In the genomic region with DNA sequence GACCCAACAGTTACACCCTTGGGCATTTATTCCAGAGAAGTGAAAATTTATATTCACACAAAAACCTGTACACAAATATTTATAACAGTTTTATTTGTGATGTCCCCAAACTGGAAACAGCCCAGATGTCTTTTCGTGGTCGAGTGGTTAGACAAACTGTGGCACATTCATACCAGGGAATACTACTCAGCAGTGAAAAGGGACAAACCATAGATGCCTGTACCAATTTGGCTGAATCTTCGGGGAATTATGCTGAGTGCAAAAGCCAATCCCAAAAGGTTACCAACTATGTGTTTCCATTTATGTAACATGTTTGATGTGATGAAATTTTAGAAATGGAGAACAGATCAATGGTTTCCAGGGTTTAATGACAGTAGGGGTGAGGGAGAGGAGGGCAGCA, we compare ENCODE assay signal across 26 cellular contexts.
DNase-seq lines count a peak whose midpoint lies in the region; ATAC-seq, FAIRE-seq and TF ChIP-seq lines count a peak whose summit lies in the region.
"Had no signal": no experiment of that assay in that cellular context is flagged by ENCODE, and none has a peak within 500 bp of the region (broad histone marks: within the 10 kb centered on the region; RNA-seq: fewer than 3 reads in every experiment).

No MANE protein-coding gene starts in this region.

- no peak overlapping the region for H3K9ac ChIP-seq in K562 (ENCODE audit: insufficient read depth in 1 of 2, low read depth in 2 of 2, low read length in 2 of 2)
- H3K9ac ChIP-seq: BLaER1 had no signal

- H3K36me3 ChIP-seq in K562 (ENCODE audit: control insufficient read depth, insufficient read depth, low read length) (no peaks in the 10 kb centered on the region), gastrocnemius medialis (no peaks in the 10 kb centered on the region)
- H3K36me3 ChIP-seq: BE2C, BLaER1 had no signal

- no peaks in the 10 kb centered on the region for H3K9me3 ChIP-seq in K562 (replicated peaks; ENCODE audit: control insufficient read depth, insufficient read depth, low read depth, low read length)
- H3K9me3 ChIP-seq in gastrocnemius medialis = no peaks in the 10 kb centered on the region
- H3K9me3 ChIP-seq: BE2C, BLaER1 had no signal

- H3K4me1 Mint-ChIP-seq in neural crest cell = peaks cover 83% of the 10 kb centered on the region
- H3K4me1 Mint-ChIP-seq: CD14-positive monocyte; CD4-positive, alpha-beta memory T cell; CD4-positive, CD25-positive, alpha-beta regulatory T cell; CD8-positive, alpha-beta memory T cell had no signal

- no peak for TF ChIP-seq EP300 in K562 (IDR thresholded peaks at IDR 0.05; ENCODE audit: low read length)

- no peak for TF ChIP-seq CTCF in K562 (IDR thresholded peaks at IDR 0.05 in 2 of 3, conservative IDR thresholded peaks at IDR 0.05 in 1 of 3; ENCODE audit: insufficient read depth in 2 of 3, low read depth in 1 of 3, low read length in 3 of 3)
- TF ChIP-seq CTCF in neural crest cell (conservative IDR thresholded peaks at IDR 0.05) = no peak
- TF ChIP-seq CTCF in gastrocnemius medialis (IDR thresholded peaks at IDR 0.05 in 4 of 5, conservative IDR thresholded peaks at IDR 0.05 in 1 of 5) = no peak

- POLR2A ChIA-PET in K562 (lab: Yijun Ruan, JAX) = no interaction called here

- H3K27ac ChIP-seq in K562 (ENCODE audit: extremely low read depth, low read depth, low read length) (no peak overlapping the region), gastrocnemius medialis (peak overlapping the region in 1 of 4 donors; percentile 86)
- H3K27ac ChIP-seq: BLaER1 had no signal

- H4K20me1 ChIP-seq in K562 (replicated peaks; ENCODE audit: control insufficient read depth, insufficient read depth, low read length) = peaks cover 9% of the 10 kb centered on the region
- H4K20me1 ChIP-seq: BLaER1 had no signal

- no peak overlapping the region for H3K4me2 ChIP-seq in K562 (ENCODE audit: insufficient read depth, low read length)
- H3K4me2 ChIP-seq: BLaER1 had no signal

- in situ Hi-C loops in K562 (cut with MboI) = no loop called here
- in situ Hi-C loops in gastrocnemius medialis (cut with MboI; ENCODE audit: low sequenced_read_pairs in 4 of 4) = no loop called here

- H3K9me3 Mint-ChIP-seq in neural crest cell = no peaks in the 10 kb centered on the region
- H3K9me3 Mint-ChIP-seq in activated naive CD4-positive, alpha-beta T cell treated with anti-CD3 and anti-CD28 coated beads, Interleukin-2, amount 50 U/mL, for 72 hours = no peaks in the 10 kb centered on the region
- H3K9me3 Mint-ChIP-seq: CD8-positive, alpha-beta memory T cell had no signal

- intact Hi-C loops in K562 (cut with micrococcal nuclease) = loop anchor here (10.0 kb wide), 1 partner anchor 185 kb away; no protein-coding TSS in a partner anchor
- intact Hi-C loops in gastrocnemius medialis (cut with DNase I; ENCODE audit: low total_unique reads) = loop anchor here (5.0 to 10.0 kb wide), 2 partner anchors 42 to 305 kb away; no protein-coding TSS in a partner anchor

- no peaks in the 10 kb centered on the region for H3K36me3 Mint-ChIP-seq in neural crest cell (ENCODE audit: low read depth)
- H3K36me3 Mint-ChIP-seq in activated naive CD4-positive, alpha-beta T cell treated with anti-CD3 and anti-CD28 coated beads, Interleukin-2, amount 50 U/mL, for 72 hours = no peaks in the 10 kb centered on the region
- H3K36me3 Mint-ChIP-seq: CD14-positive monocyte; CD4-positive, alpha-beta memory T cell; CD4-positive, CD25-positive, alpha-beta regulatory T cell; CD8-positive, alpha-beta memory T cell had no signal

- peak overlapping the region; percentile 7 for H3K27ac Mint-ChIP-seq in neural crest cell (ENCODE audit: unreplicated experiment)
- no peak overlapping the region for H3K27ac Mint-ChIP-seq in activated naive CD4-positive, alpha-beta T cell treated with anti-CD3 and anti-CD28 coated beads, Interleukin-2, amount 50 U/mL, for 72 hours
- H3K27ac Mint-ChIP-seq: CD4-positive, alpha-beta memory T cell; CD4-positive, CD25-positive, alpha-beta regulatory T cell; CD8-positive, alpha-beta memory T cell had no signal

- no peak for TF ChIP-seq POLR2A in K562 (conservative IDR thresholded peaks at IDR 0.05)
- no peak for TF ChIP-seq POLR2A in gastrocnemius medialis (IDR thresholded peaks at IDR 0.05)

- H3K4me3 Mint-ChIP-seq in neural crest cell = no peak overlapping the region
- H3K4me3 Mint-ChIP-seq: CD14-positive monocyte; CD4-positive, alpha-beta memory T cell; CD4-positive, CD25-positive, alpha-beta regulatory T cell; CD8-positive, alpha-beta memory T cell had no signal

- CTCF ChIA-PET in K562 (lab: Yijun Ruan, JAX; ENCODE audit: low intra/inter-chr PET ratio) = no interaction called here

- H2AFZ ChIP-seq in K562 (ENCODE audit: low read depth, low read length) = no peak overlapping the region

- TF ChIP-seq RAD21 in K562 (CRISPR knock-in tag; conservative IDR thresholded peaks at IDR 0.05 in 1 of 2, IDR thresholded peaks at IDR 0.05 in 1 of 2) = no peak

- no peak for DNase-seq in K562 (ENCODE audit: extremely low read depth in 1 of 4, low spot score in 3 of 4)
- no peak for DNase-seq in neural crest cell (ENCODE audit: low read depth, low spot score)
- DNase-seq in stimulated activated CD8-positive, alpha-beta memory T cell treated with anti-CD3 and anti-CD28 coated beads, Interleukin-4, amount 100 ng/mL, for 48 hours = no peak
- DNase-seq in activated naive CD4-positive, alpha-beta T cell treated with anti-CD3 and anti-CD28 coated beads, Interleukin-2, amount 50 U/mL, for 72 hours (ENCODE audit: low spot score in 2 of 2) = no peak
- no peak for DNase-seq in gastrocnemius medialis
- DNase-seq: 8988T; ACHN; BE2C; C1 segment of cervical spinal cord; CD4-positive, alpha-beta memory T cell; CD4-positive, CD25-positive, alpha-beta regulatory T cell; CD8-positive, alpha-beta memory T cell; COR-L47; DMS 273 treated with DMSO at 0.1 percent for 48 hours; DMS153; DMS53; DMS79; DND-41; EL; GDM1 had no signal

- BruUV-seq in K562 (replicated peaks; lab: Mats Ljungman, UMichigan) = no TSS peak

- no peaks in the 10 kb centered on the region for H3K27me3 Mint-ChIP-seq in neural crest cell (ENCODE audit: low read depth)
- H3K27me3 Mint-ChIP-seq: CD4-positive, CD25-positive, alpha-beta regulatory T cell had no signal

- no peaks in the 10 kb centered on the region for H3K79me2 ChIP-seq in K562 (ENCODE audit: control insufficient read depth, insufficient read depth, low read length)

- no peak overlapping the region for H3K4me3 ChIP-seq in K562
- H3K4me3 ChIP-seq in gastrocnemius medialis = no peak overlapping the region
- H3K4me3 ChIP-seq: BLaER1, GM12878 had no signal

- WGBS in K562 (ENCODE audit: insufficient coverage, low coverage, missing lambda C conversion rate) = 0% methylated on average over 3 of the region's 3 CpGs

- H3K4me1 ChIP-seq in K562 (replicated peaks in 1 of 2; ENCODE audit: control insufficient read depth in 2 of 2, insufficient read depth in 2 of 2, low read length in 2 of 2) = peaks cover 0 to 4% of the 10 kb centered on the region in 2 experiments; a peak in 1 of 5 replicates
- peaks cover 61 to 71% of the 10 kb centered on the region in 2 donors for H3K4me1 ChIP-seq in gastrocnemius medialis
- H3K4me1 ChIP-seq: BE2C had no signal

- ATAC-seq in K562 = no peak
- no peak for ATAC-seq in activated naive CD4-positive, alpha-beta T cell treated with anti-CD3 and anti-CD28 coated beads, Interleukin-2, amount 50 U/mL, for 72 hours
- no peak for ATAC-seq in gastrocnemius medialis
- ATAC-seq: GM12878 had no signal

- no peaks in the 10 kb centered on the region for H3K9me1 ChIP-seq in K562 (ENCODE audit: control insufficient read depth, insufficient read depth, low read length)

- no peak for FAIRE-seq in K562 (lab: Jason Lieb, UNC)
- FAIRE-seq: A204.1, GM12878, GM12892, GM18507 had no signal

- H3K27me3 ChIP-seq in K562 (ENCODE audit: control insufficient read depth in 2 of 2, insufficient read depth in 2 of 2, low read length in 2 of 2) (peaks cover 33 to 70% of the 10 kb centered on the region in 2 experiments), gastrocnemius medialis (no peaks in the 10 kb centered on the region)
- H3K27me3 ChIP-seq: BE2C, BLaER1 had no signal

TF ChIP-seq in K562, 482 proteins besides CTCF, POLR2A, EP300 and RAD21:
- TF ChIP-seq, protein P1, sequence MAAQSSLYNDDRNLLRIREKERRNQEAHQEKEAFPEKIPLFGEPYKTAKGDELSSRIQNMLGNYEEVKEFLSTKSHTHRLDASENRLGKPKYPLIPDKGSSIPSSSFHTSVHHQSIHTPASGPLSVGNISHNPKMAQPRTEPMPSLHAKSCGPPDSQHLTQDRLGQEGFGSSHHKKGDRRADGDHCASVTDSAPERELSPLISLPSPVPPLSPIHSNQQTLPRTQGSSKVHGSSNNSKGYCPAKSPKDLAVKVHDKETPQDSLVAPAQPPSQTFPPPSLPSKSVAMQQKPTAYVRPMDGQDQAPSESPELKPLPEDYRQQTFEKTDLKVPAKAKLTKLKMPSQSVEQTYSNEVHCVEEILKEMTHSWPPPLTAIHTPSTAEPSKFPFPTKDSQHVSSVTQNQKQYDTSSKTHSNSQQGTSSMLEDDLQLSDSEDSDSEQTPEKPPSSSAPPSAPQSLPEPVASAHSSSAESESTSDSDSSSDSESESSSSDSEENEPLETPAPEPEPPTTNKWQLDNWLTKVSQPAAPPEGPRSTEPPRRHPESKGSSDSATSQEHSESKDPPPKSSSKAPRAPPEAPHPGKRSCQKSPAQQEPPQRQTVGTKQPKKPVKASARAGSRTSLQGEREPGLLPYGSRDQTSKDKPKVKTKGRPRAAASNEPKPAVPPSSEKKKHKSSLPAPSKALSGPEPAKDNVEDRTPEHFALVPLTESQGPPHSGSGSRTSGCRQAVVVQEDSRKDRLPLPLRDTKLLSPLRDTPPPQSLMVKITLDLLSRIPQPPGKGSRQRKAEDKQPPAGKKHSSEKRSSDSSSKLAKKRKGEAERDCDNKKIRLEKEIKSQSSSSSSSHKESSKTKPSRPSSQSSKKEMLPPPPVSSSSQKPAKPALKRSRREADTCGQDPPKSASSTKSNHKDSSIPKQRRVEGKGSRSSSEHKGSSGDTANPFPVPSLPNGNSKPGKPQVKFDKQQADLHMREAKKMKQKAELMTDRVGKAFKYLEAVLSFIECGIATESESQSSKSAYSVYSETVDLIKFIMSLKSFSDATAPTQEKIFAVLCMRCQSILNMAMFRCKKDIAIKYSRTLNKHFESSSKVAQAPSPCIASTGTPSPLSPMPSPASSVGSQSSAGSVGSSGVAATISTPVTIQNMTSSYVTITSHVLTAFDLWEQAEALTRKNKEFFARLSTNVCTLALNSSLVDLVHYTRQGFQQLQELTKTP (IDR thresholded peaks at IDR 0.05; ENCODE audit: low read depth in 1 of 2, partially characterized antibody in 2 of 2) = no peak
- peak; percentile 77 for TF ChIP-seq ZNF146 (CRISPR knock-in tag; IDR thresholded peaks at IDR 0.05; ENCODE audit: unreplicated experiment)
- peak; percentile 61 for TF ChIP-seq RBM25 (IDR thresholded peaks at IDR 0.05; ENCODE audit: low read depth, low read length, severe bottlenecking)
- no peak for TF ChIP-seq SMARCA4 (IDR thresholded peaks at IDR 0.05)
